Comparison of ENCODE assay signal across 16 cellular contexts in genomic region chr9:133169687-133170086, GRCh38. TPM values are rescaled to one million over a fixed set of nuclear protein-coding genes. Genes with fewer than 3 reads are reported as not detected.
"Had no signal": no experiment of that assay in that cellular context is flagged by ENCODE, and none has a peak within 500 bp of the region (broad histone marks: within the 10 kb centered on the region; RNA-seq: fewer than 3 reads in every experiment).

No MANE protein-coding gene starts in this region.

RNA-seq across cellular contexts. Expression of gene OBP2B, which starts 39.4 kb away (rescaled TPM):
- total RNA-seq: activated CD4-positive, alpha-beta memory T cell treated with anti-CD3 and anti-CD28 coated beads, Interleukin-2, amount 10 ng/mL, durations not matched to agents 7 days and 5 days; activated CD4-positive, alpha-beta T cell treated with anti-CD3 and anti-CD28 coated beads for 36 hours; activated CD4-positive, alpha-beta T cell treated with anti-CD3 and anti-CD28 coated beads, Interleukin-2, amount 10 ng/mL, durations not matched to agents 7 days and 5 days; activated CD8-positive, alpha-beta memory T cell treated with anti-CD3 and anti-CD28 coated beads, Interleukin-2, amount 10 ng/mL, durations not matched to agents 7 days and 5 days; activated CD8-positive, alpha-beta T cell treated with anti-CD3 and anti-CD28 coated beads, Interleukin-2, amount 10 ng/mL, durations not matched to agents 7 days and 5 days; activated naive CD8-positive, alpha-beta T cell treated with anti-CD3 and anti-CD28 coated beads, Interleukin-2, amount 10 ng/mL, durations not matched to agents 7 days and 5 days; activated T-helper 2 cell treated with anti-CD3 and anti-CD28 coated beads, Interferon-gamma antibody, Interleukin-2, Interleukin-4, amounts not matched to agents 10 μg/mL and 5 μg/mL and 100 μg/mL, durations not matched to agents 14 hours and 24 hours and 36 hours; ascending aorta; bronchial epithelial cell; cardiac muscle cell; T-cell; T-helper 1 cell treated with Interleukin-12 subunit alpha and Interleukin-12 subunit beta and Interleukin-4 antibody, amounts not matched to agents 30 ng/mL and 1 ng/mL, for 36 hours; T-helper 17 cell; T-helper 2 cell treated with Interferon-gamma antibody and Interleukin-4, amounts not matched to agents 100 ng/mL and 5 ng/mL, for 36 hours; WTC11 had no signal
- polyA plus RNA-seq: adipose tissue had no signal
